Comparison of ENCODE assay signal across 8 cellular contexts in the genomic region with DNA sequence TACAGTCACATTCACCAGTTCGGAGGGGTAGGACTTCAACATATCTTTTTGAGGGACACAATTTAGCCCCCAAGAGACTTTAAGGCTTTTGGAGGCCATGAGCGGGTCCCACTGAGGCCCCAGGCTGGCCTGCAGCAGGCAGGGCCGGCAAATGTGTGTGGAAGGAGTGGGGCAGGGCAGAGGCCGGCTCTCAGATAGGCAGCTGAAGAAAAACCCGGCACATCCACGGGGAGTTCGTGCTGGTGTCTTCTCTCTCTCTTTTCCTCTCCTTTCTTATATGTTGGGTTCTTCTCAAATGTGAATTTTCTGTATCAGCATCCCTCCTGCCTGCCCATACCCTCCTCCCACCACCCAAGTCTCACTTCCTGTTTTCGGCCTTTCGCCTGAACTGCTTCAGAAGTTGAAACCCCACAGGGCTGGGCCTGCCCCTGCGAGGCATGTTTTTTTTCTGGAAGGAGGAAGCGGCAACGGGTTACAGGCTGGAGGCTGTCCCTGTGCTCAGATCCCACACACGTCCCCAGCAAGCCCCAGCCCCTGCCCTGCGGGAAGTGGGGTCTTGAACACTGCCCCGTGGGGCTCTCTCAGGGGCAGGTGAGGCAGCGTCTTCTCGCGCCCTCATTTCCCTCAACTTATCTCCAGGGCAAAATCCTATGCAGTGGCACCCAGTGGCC. TPM values are rescaled to one million over a fixed set of nuclear protein-coding genes. Genes with fewer than 3 reads are reported as not detected.
DNase-seq lines count a peak whose midpoint lies in the region; ATAC-seq, FAIRE-seq and TF ChIP-seq lines count a peak whose summit lies in the region.

No MANE protein-coding gene starts in this region.

- DNase-seq in activated effector memory CD4-positive, alpha-beta T cell treated with anti-CD3 and anti-CD28 coated beads, Interleukin-2, amount 50 U/mL, for 16 hours: peak; percentile 67
- DNase-seq in activated effector memory CD4-positive, alpha-beta T cell treated with Interleukin-2 at 50 U/mL for 16 hours: no peak
- DNase-seq in SKM-1 treated with dmso at 0.1 percent for 144 hours (lab: John Stamatoyannopoulos, UW; ENCODE audit: unreplicated experiment) (peak; percentile 88), HepG2 (ENCODE audit: low spot score) (no peak), superior temporal gyrus (ENCODE audit: extremely low spot score) (no peak), amniotic stem cell (lab: John Stamatoyannopoulos, UW) (no peak), GOT3 (lab: John Stamatoyannopoulos, UW) (no peak)

- CTCF ChIA-PET in HepG2 (lab: Yijun Ruan, JAX; ENCODE audit: low intra/inter-chr PET ratio, low total read pairs): no interaction called here

- H3K4me3 ChIP-seq in HepG2 (replicated peaks in 1 of 3; ENCODE audit: insufficient read depth in 1 of 3, low read depth in 2 of 3, low read length in 3 of 3): no peak overlapping the region

- H3K27me3 ChIP-seq in HepG2 (ENCODE audit: control insufficient read depth in 1 of 2, insufficient read depth in 2 of 2, low read length in 2 of 2): peaks cover 14 to 91% of the 10 kb centered on the region in 2 experiments

- no peak overlapping the region for H3K4me2 ChIP-seq in HepG2 (ENCODE audit: low read depth, low read length)

- H2AFZ ChIP-seq in HepG2 (ENCODE audit: low read length): no peak overlapping the region

- in situ Hi-C loops in HepG2 (cut with HindIII; ENCODE audit: extremely low pct_ligation_motif_present, low pct_unique_long_range_greater_than_20kb): no loop called here

- H3K79me2 ChIP-seq in HepG2 (ENCODE audit: insufficient read depth, low read length): no peaks in the 10 kb centered on the region

- no peak for FAIRE-seq in HepG2 (lab: Jason Lieb, UNC)

- TF ChIP-seq CTCF in HepG2 (CRISPR knock-in tag; IDR thresholded peaks at IDR 0.05): no peak

- peaks cover 24% of the 10 kb centered on the region for H3K4me1 ChIP-seq in HepG2 (ENCODE audit: insufficient read depth, low read length)

- H3K9ac ChIP-seq in HepG2 (ENCODE audit: insufficient read depth, low read depth, low read length): no peak overlapping the region

- H3K36me3 ChIP-seq in HepG2 (replicated peaks in 1 of 2; ENCODE audit: control insufficient read depth in 1 of 2, insufficient read depth in 2 of 2, low read length in 2 of 2): no peaks in the 10 kb centered on the region

- intact Hi-C loops in HepG2 (cut with micrococcal nuclease; ENCODE audit: unreplicated experiment): no loop called here

- H3K9me3 ChIP-seq in HepG2 (ENCODE audit: low read length): no peaks in the 10 kb centered on the region

- 55% methylated on average over 15 of the region's 18 CpGs for WGBS in HepG2 (ENCODE audit: low lambda C conversion rate)

- H3K27ac ChIP-seq in HepG2 (ENCODE audit: extremely low read length, insufficient read depth, low read length): no peak overlapping the region

- ATAC-seq in HG02973 (IDR thresholded peaks at IDR 0.05; ENCODE audit: unreplicated experiment) (peak; percentile 41), HepG2 (no peak)

- TF ChIP-seq EP300 in HepG2 (IDR thresholded peaks at IDR 0.05; ENCODE audit: low read depth in 2 of 2, low read length in 2 of 2) (no peak), HepG2 (CRISPR knock-in tag; IDR thresholded peaks at IDR 0.05; ENCODE audit: borderline replicate concordance) (no peak)

- H4K20me1 ChIP-seq in HepG2 (ENCODE audit: insufficient read depth, low read length): no peaks in the 10 kb centered on the region

- no peak for TF ChIP-seq POLR2A in HepG2 (IDR thresholded peaks at IDR 0.05; ENCODE audit: insufficient read depth in 1 of 2, low read depth in 2 of 2, low read length in 2 of 2)

- TF ChIP-seq RAD21 in HepG2 (CRISPR knock-in tag; IDR thresholded peaks at IDR 0.05): no peak

- BruUV-seq in HepG2 (replicated peaks; lab: Mats Ljungman, UMichigan): no TSS peak

- POLR2A ChIA-PET in HepG2 (lab: Yijun Ruan, JAX): no interaction called here

TF ChIP-seq in HepG2, 621 proteins besides CTCF, POLR2A, EP300 and RAD21:
- TF ChIP-seq ZNF121 (CRISPR knock-in tag; IDR thresholded peaks at IDR 0.05): peak; percentile 60; the same call in 1 of the 2 replicates
- TF ChIP-seq ZNF30 (CRISPR knock-in tag; IDR thresholded peaks at IDR 0.05): no peak
- no peak for TF ChIP-seq YEATS2 (CRISPR knock-in tag; IDR thresholded peaks at IDR 0.05; ENCODE audit: borderline replicate concordance)
- TF ChIP-seq MXD1 (CRISPR knock-in tag; IDR thresholded peaks at IDR 0.05): no peak
- no peak for TF ChIP-seq SRY (CRISPR knock-in tag; IDR thresholded peaks at IDR 0.05)
TF ChIP-seq in HepG2: peak in this region for 1.

RNA-seq across cellular contexts. Expression of gene UMODL1, which starts 9.8 kb away (rescaled TPM):
- total RNA-seq in HepG2 (2016; rRNA removed; fragmentation: Illumina TruSeq; extraction: Trizol): not detected in 2 replicates
- not detected in 2 replicates for total RNA-seq in HepG2 (2016; cell fraction: cytosol; rRNA removed; fragmentation: Illumina TruSeq; extraction: Trizol; ENCODE audit: low read depth)
- total RNA-seq in HepG2 (2016; cell fraction: insoluble cytoplasmic fraction; rRNA removed; fragmentation: Illumina TruSeq; extraction: Trizol): not detected in 2 replicates
- not detected in 2 replicates for total RNA-seq in HepG2 (2016; cell fraction: membrane; rRNA removed; fragmentation: Illumina TruSeq; extraction: Trizol)
- total RNA-seq in HepG2 (2016; cell fraction: nucleus; rRNA removed; fragmentation: Illumina TruSeq; extraction: Trizol): not detected in 2 replicates
- not detected in 2 replicates for polyA plus RNA-seq in HepG2 (2011; rRNA removed)
- not detected in 2 replicates for polyA plus RNA-seq in HepG2 (2011; cell fraction: cytosol; rRNA removed)
- polyA plus RNA-seq in HepG2 (2011; cell fraction: nucleus; rRNA removed): not detected in 2 replicates
- not detected in 2 replicates for polyA plus RNA-seq in HepG2 (2012)
- polyA plus RNA-seq in HepG2 (2016; cell fraction: cytosol; fragmentation: Illumina TruSeq; extraction: Trizol; ENCODE audit: low read depth): not detected in 2 replicates
- not detected in 2 replicates for polyA plus RNA-seq in HepG2 (2016; cell fraction: insoluble cytoplasmic fraction; fragmentation: Illumina TruSeq; extraction: Trizol; ENCODE audit: low read depth)
- polyA plus RNA-seq in HepG2 (2016; cell fraction: membrane; fragmentation: Illumina TruSeq; extraction: Trizol; ENCODE audit: low read depth): not detected in 2 replicates
- polyA plus RNA-seq in HepG2 (2016; cell fraction: nucleus; fragmentation: Illumina TruSeq; extraction: Trizol; ENCODE audit: insufficient read depth, low read depth): not detected in 2 replicates
- polyA minus RNA-seq in HepG2 (2011; rRNA and poly(A)+ RNA removed; ENCODE audit: low replicate concordance): not detected in 2 replicates
- not detected in 2 replicates for polyA minus RNA-seq in HepG2 (2011; cell fraction: cytosol; rRNA and poly(A)+ RNA removed)
- polyA minus RNA-seq in HepG2 (2011; cell fraction: nucleus; rRNA and poly(A)+ RNA removed): not detected in 2 replicates

RNA-seq across cellular contexts. Expression of gene ZBTB21, which starts 51.2 kb away (rescaled TPM):
- 6.1 and 7.7 TPM in 2 replicates for total RNA-seq in HepG2 (2016; rRNA removed; fragmentation: Illumina TruSeq; extraction: Trizol)
- 0.97 and 1.3 TPM in 2 replicates for total RNA-seq in HepG2 (2016; cell fraction: cytosol; rRNA removed; fragmentation: Illumina TruSeq; extraction: Trizol; ENCODE audit: low read depth)
- 5.5 and 8.3 TPM in 2 replicates for total RNA-seq in HepG2 (2016; cell fraction: insoluble cytoplasmic fraction; rRNA removed; fragmentation: Illumina TruSeq; extraction: Trizol)
- 3.0 and 3.4 TPM in 2 replicates for total RNA-seq in HepG2 (2016; cell fraction: membrane; rRNA removed; fragmentation: Illumina TruSeq; extraction: Trizol)
- total RNA-seq in HepG2 (2016; cell fraction: nucleus; rRNA removed; fragmentation: Illumina TruSeq; extraction: Trizol): 8.5 and 10.3 TPM in 2 replicates
- 2.5 and 4.5 TPM in 2 replicates for polyA plus RNA-seq in HepG2 (2011; rRNA removed)
- 1.6 and 2.3 TPM in 2 replicates for polyA plus RNA-seq in HepG2 (2011; cell fraction: cytosol; rRNA removed)
- polyA plus RNA-seq in HepG2 (2011; cell fraction: nucleus; rRNA removed): 4.3 and 8.3 TPM in 2 replicates
- 3.7 and 5.1 TPM in 2 replicates for polyA plus RNA-seq in HepG2 (2012)
- polyA plus RNA-seq in HepG2 (2016; cell fraction: cytosol; fragmentation: Illumina TruSeq; extraction: Trizol; ENCODE audit: low read depth): 0.25 TPM in 2 replicates
- polyA plus RNA-seq in HepG2 (2016; cell fraction: insoluble cytoplasmic fraction; fragmentation: Illumina TruSeq; extraction: Trizol; ENCODE audit: low read depth): 5.7 and 5.8 TPM in 2 replicates
- polyA plus RNA-seq in HepG2 (2016; cell fraction: membrane; fragmentation: Illumina TruSeq; extraction: Trizol; ENCODE audit: low read depth): 0.60 and 0.90 TPM in 2 replicates
- 8.0 and 9.0 TPM in 2 replicates for polyA plus RNA-seq in HepG2 (2016; cell fraction: nucleus; fragmentation: Illumina TruSeq; extraction: Trizol; ENCODE audit: insufficient read depth, low read depth)
- polyA minus RNA-seq in HepG2 (2011; rRNA and poly(A)+ RNA removed; ENCODE audit: low replicate concordance): 6.1 and 21.7 TPM in 2 replicates
- 4.0 and 6.0 TPM in 2 replicates for polyA minus RNA-seq in HepG2 (2011; cell fraction: cytosol; rRNA and poly(A)+ RNA removed)
- 14.5 and 16.0 TPM in 2 replicates for polyA minus RNA-seq in HepG2 (2011; cell fraction: nucleus; rRNA and poly(A)+ RNA removed)

Comparison
In these comparisons a context has a peak if more than half of its experiments do, and no peak if none do; other contexts are left out.
1. DNase-seq: peak in activated effector memory CD4-positive, alpha-beta T cell treated with anti-CD3 and anti-CD28 coated beads, Interleukin-2, amount 50 U/mL, for 16 hours (single experiment) and SKM-1 treated with dmso at 0.1 percent for 144 hours (single experiment); none in activated effector memory CD4-positive, alpha-beta T cell treated with Interleukin-2 at 50 U/mL for 16 hours (single experiment), HepG2 (single experiment), superior temporal gyrus (single experiment), amniotic stem cell (single experiment) and GOT3 (single experiment).